Comparison of ENCODE assay signal across 32 cellular contexts in genomic region chr22:44536411-44536810, GRCh38.
"Had no signal": no experiment of that assay in that cellular context is flagged by ENCODE, and none has a peak within 500 bp of the region (broad histone marks: within the 10 kb centered on the region; RNA-seq: fewer than 3 reads in every experiment).

No MANE protein-coding gene starts in this region.

- FAIRE-seq: TTC549 had no signal

- H3K4me3 ChIP-seq: cardiac muscle cell, SJSA1 had no signal

- ATAC-seq: activated CD4-positive, alpha-beta T cell treated with anti-CD3 and anti-CD28 coated beads for 36 hours; activated CD4-positive, CD25-positive, alpha-beta regulatory T cell treated with anti-CD3 and anti-CD28 coated beads, Interleukin-2, amount 50 U/mL, for 24 hours; activated CD8-positive, alpha-beta T cell treated with anti-CD3 and anti-CD28 coated beads, Interleukin-2, amount 10 ng/mL, durations not matched to agents 7 days and 5 days; activated naive CD8-positive, alpha-beta T cell treated with anti-CD3 and anti-CD28 coated beads, Interleukin-2, amount 50 U/mL, for 24 hours; Panc1; WTC11 had no signal

- H3K27ac ChIP-seq: brain microvascular endothelial cell, cardiac muscle cell, SJSA1 had no signal

- H3K36me3 ChIP-seq: brain microvascular endothelial cell, cardiac muscle cell, SJSA1 had no signal

- H3K9me3 ChIP-seq: SJSA1, SK-N-SH had no signal

- H3K9ac ChIP-seq: SK-N-SH had no signal

- H3K27me3 ChIP-seq: SJSA1 had no signal

- H3K27ac Mint-ChIP-seq: activated CD4-positive, alpha-beta T cell treated with anti-CD3 and anti-CD28 coated beads for 36 hours; activated CD4-positive, alpha-beta T cell treated with anti-CD3 and anti-CD28 coated beads, Interleukin-2, amount 10 ng/mL, durations not matched to agents 7 days and 5 days; activated CD8-positive, alpha-beta T cell treated with anti-CD3 and anti-CD28 coated beads, Interleukin-2, amount 10 ng/mL, durations not matched to agents 7 days and 5 days; activated naive CD4-positive, alpha-beta T cell treated with anti-CD3 and anti-CD28 coated beads, Interleukin-2, amount 10 ng/mL, durations not matched to agents 7 days and 5 days; activated naive CD8-positive, alpha-beta T cell; activated naive CD8-positive, alpha-beta T cell treated with anti-CD3 and anti-CD28 coated beads, Interleukin-2, amount 50 U/mL, for 24 hours; activated T-cell treated with anti-CD3 and anti-CD28 coated beads, Interleukin-2, amount 50 U/mL, for 24 hours; activated T-helper 2 cell treated with anti-CD3 and anti-CD28 coated beads, Interferon-gamma antibody, Interleukin-2, Interleukin-4, amounts not matched to agents 10 μg/mL and 5 μg/mL and 100 μg/mL, durations not matched to agents 14 hours and 24 hours and 36 hours; T-helper 1 cell treated with Interleukin-12 subunit alpha and Interleukin-12 subunit beta and Interleukin-4 antibody, amounts not matched to agents 30 μg/mL and 1 μg/mL, for 36 hours; T-helper 2 cell treated with Interferon-gamma antibody and Interleukin-4, amounts not matched to agents 5 μg/mL and 100 μg/mL, for 36 hours; WTC11 had no signal

- DNase-seq: activated CD4-positive, alpha-beta T cell treated with anti-CD3 and anti-CD28 coated beads for 36 hours; activated CD4-positive, alpha-beta T cell treated with anti-CD3 and anti-CD28 coated beads, Interleukin-2, amount 10 ng/mL, durations not matched to agents 7 days and 5 days; activated CD4-positive, alpha-beta T cell treated with anti-CD3 and anti-CD28 coated beads, Interleukin-2, amount 50 U/mL, for 48 hours; activated CD8-positive, alpha-beta T cell treated with anti-CD3 and anti-CD28 coated beads, Interleukin-2, amount 10 ng/mL, durations not matched to agents 7 days and 5 days; activated naive CD4-positive, alpha-beta T cell treated with anti-CD3 and anti-CD28 coated beads, Interleukin-2, amount 10 ng/mL, durations not matched to agents 7 days and 5 days; activated naive CD8-positive, alpha-beta T cell treated with anti-CD3 and anti-CD28 coated beads, Interleukin-2, amount 50 U/mL, for 24 hours; activated T-cell treated with anti-CD3 and anti-CD28 coated beads, Interleukin-2, amount 50 U/mL, for 24 hours; amniotic stem cell; aorta; brain microvascular endothelial cell; Karpas-422; KBM-7; MM.1S; MV-4-11; NCI-H1092; NCI-H1436 treated with DMSO at 0.1 percent for 48 hours; NCI-H1694 treated with DMSO at 0.1 percent for 48 hours; NCI-H2029; NCI-H345; NCI-H524 treated with DMSO at 0.1 percent for 48 hours; SHP77 treated with DMSO at 0.1 percent for 48 hours; SK-N-SH had no signal

- H3K4me2 ChIP-seq: SK-N-SH had no signal

- H3K4me1 Mint-ChIP-seq: activated CD4-positive, alpha-beta T cell treated with anti-CD3 and anti-CD28 coated beads, Interleukin-2, amount 10 ng/mL, durations not matched to agents 7 days and 5 days; activated naive CD4-positive, alpha-beta T cell treated with anti-CD3 and anti-CD28 coated beads, Interleukin-2, amount 10 ng/mL, durations not matched to agents 7 days and 5 days; WTC11 had no signal

- H3K4me3 Mint-ChIP-seq: activated CD4-positive, alpha-beta T cell treated with anti-CD3 and anti-CD28 coated beads for 36 hours; activated CD4-positive, alpha-beta T cell treated with anti-CD3 and anti-CD28 coated beads, Interleukin-2, amount 10 ng/mL, durations not matched to agents 7 days and 5 days; activated CD8-positive, alpha-beta T cell treated with anti-CD3 and anti-CD28 coated beads, Interleukin-2, amount 10 ng/mL, durations not matched to agents 7 days and 5 days; activated naive CD4-positive, alpha-beta T cell treated with anti-CD3 and anti-CD28 coated beads, Interleukin-2, amount 10 ng/mL, durations not matched to agents 7 days and 5 days; activated naive CD8-positive, alpha-beta T cell; activated naive CD8-positive, alpha-beta T cell treated with anti-CD3 and anti-CD28 coated beads, Interleukin-2, amount 50 U/mL, for 24 hours; activated T-cell treated with anti-CD3 and anti-CD28 coated beads, Interleukin-2, amount 50 U/mL, for 24 hours; T-helper 1 cell treated with Interleukin-12 subunit alpha and Interleukin-12 subunit beta and Interleukin-4 antibody, amounts not matched to agents 30 μg/mL and 1 μg/mL, for 36 hours; T-helper 2 cell treated with Interferon-gamma antibody and Interleukin-4, amounts not matched to agents 5 μg/mL and 100 μg/mL, for 36 hours; WTC11 had no signal

- H3K36me3 Mint-ChIP-seq: activated naive CD4-positive, alpha-beta T cell treated with anti-CD3 and anti-CD28 coated beads, Interleukin-2, amount 10 ng/mL, durations not matched to agents 7 days and 5 days; activated naive CD8-positive, alpha-beta T cell; WTC11 had no signal

- H3K9me3 Mint-ChIP-seq: activated CD4-positive, alpha-beta T cell treated with anti-CD3 and anti-CD28 coated beads, Interleukin-2, amount 10 ng/mL, durations not matched to agents 7 days and 5 days; activated naive CD4-positive, alpha-beta T cell treated with anti-CD3 and anti-CD28 coated beads, Interleukin-2, amount 10 ng/mL, durations not matched to agents 7 days and 5 days; activated naive CD8-positive, alpha-beta T cell treated with anti-CD3 and anti-CD28 coated beads, Interleukin-2, amount 50 U/mL, for 24 hours; activated T-cell treated with anti-CD3 and anti-CD28 coated beads, Interleukin-2, amount 50 U/mL, for 24 hours; activated T-helper 2 cell treated with anti-CD3 and anti-CD28 coated beads, Interferon-gamma antibody, Interleukin-2, Interleukin-4, amounts not matched to agents 10 μg/mL and 5 μg/mL and 100 μg/mL, durations not matched to agents 14 hours and 24 hours and 36 hours; T-helper 1 cell treated with Interleukin-12 subunit alpha and Interleukin-12 subunit beta and Interleukin-4 antibody, amounts not matched to agents 30 μg/mL and 1 μg/mL, for 36 hours; T-helper 2 cell treated with Interferon-gamma antibody and Interleukin-4, amounts not matched to agents 5 μg/mL and 100 μg/mL, for 36 hours; WTC11 had no signal
